Comparison of ENCODE assay signal across 24 cellular contexts in the genomic region with DNA sequence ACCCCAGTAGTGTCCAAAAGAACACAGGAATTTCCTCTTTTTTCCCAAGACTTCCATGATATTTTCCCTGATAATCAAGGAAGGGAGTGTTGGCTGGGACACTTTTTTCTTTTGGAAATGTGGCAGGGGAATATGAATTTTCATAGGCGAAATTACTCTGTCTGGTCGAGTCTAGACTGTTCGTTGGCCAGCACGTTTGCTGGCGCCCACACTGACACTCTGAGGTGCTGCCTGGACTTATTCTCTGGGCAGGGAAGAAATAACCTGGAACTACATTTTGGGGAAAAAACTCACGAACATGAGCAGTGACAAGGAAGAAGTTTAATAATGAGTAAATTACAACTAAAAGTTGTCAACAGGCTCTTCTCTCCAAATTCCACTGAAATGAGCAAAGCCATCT.
DNase-seq lines count a peak whose midpoint lies in the region; ATAC-seq and TF ChIP-seq lines count a peak whose summit lies in the region.
"Had no signal": no experiment of that assay in that cellular context is flagged by ENCODE, and none has a peak within 500 bp of the region (broad histone marks: within the 10 kb centered on the region; RNA-seq: fewer than 3 reads in every experiment).

No MANE protein-coding gene starts in this region.

- no peak for DNase-seq in heart left ventricle
- no peak for DNase-seq in cardiac septum (ENCODE audit: low spot score)
- no peak for DNase-seq in left ventricle myocardium superior
- DNase-seq in sciatic nerve (ENCODE audit: low spot score), result no peak
- no peak for DNase-seq in smooth muscle cell (lab: John Stamatoyannopoulos, UW; ENCODE audit: unreplicated experiment)
- DNase-seq in right lobe of liver, result no peak
- DNase-seq: CD4-positive, CD25-positive, alpha-beta regulatory T cell; DMS153; DND-41; NCI-H1048; NCI-H1417; NCI-H1694; NCI-H2029 treated with DMSO at 0.1 percent for 48 hours; NCI-H226; NCI-H510A; NCI-H69; SIG-M5 had no signal

- peaks cover 0 to 22% (median 4%) of the 10 kb centered on the region in 9 donors for H3K36me3 ChIP-seq in heart left ventricle
- H3K36me3 ChIP-seq in smooth muscle cell (ENCODE audit: low read depth), result no peaks in the 10 kb centered on the region
- H3K36me3 ChIP-seq in right lobe of liver, result no peaks in the 10 kb centered on the region
- H3K36me3 ChIP-seq: BLaER1 had no signal

- no peak overlapping the region for H3K9ac ChIP-seq in smooth muscle cell (ENCODE audit: low read depth)
- H3K9ac ChIP-seq: BLaER1, KMS-11 had no signal

- H3K9me3 ChIP-seq in heart left ventricle (peaks cover 0 to 18% (median 0%) of the 10 kb centered on the region in 12 donors), smooth muscle cell (replicated peaks; ENCODE audit: low read depth) (no peaks in the 10 kb centered on the region), right lobe of liver (no peaks in the 10 kb centered on the region)

- WGBS in heart left ventricle, 4 donors, result 79 to 84% (median 82%) methylated on average over 6 of the region's 6 CpGs
- WGBS in smooth muscle cell (ENCODE audit: low lambda C conversion rate), result 93% methylated on average over 6 of the region's 6 CpGs
- 70% methylated on average over 6 of the region's 6 CpGs for WGBS in right lobe of liver (ENCODE audit: insufficient coverage, low coverage, low lambda C conversion rate, missing lambda C conversion rate)

- no peaks in the 10 kb centered on the region for H3F3A ChIP-seq in smooth muscle cell (ENCODE audit: low read depth)

- peak in 3 of 4 donors; percentile 25 to 41 (median 28) for ATAC-seq in heart left ventricle
- peak; percentile 51 for ATAC-seq in left ventricle myocardium superior
- ATAC-seq in sciatic nerve, result peak; percentile 24
- ATAC-seq in GM18502 (IDR thresholded peaks at IDR 0.05; ENCODE audit: poor library complexity, unreplicated experiment), result no peak
- ATAC-seq in GM19035 (IDR thresholded peaks at IDR 0.05; ENCODE audit: unreplicated experiment), result no peak
- no peak for ATAC-seq in right lobe of liver
- ATAC-seq: Panc1 had no signal

- no peaks in the 10 kb centered on the region for H4K20me1 ChIP-seq in smooth muscle cell (ENCODE audit: low read depth)
- H4K20me1 ChIP-seq: BLaER1 had no signal

- TF ChIP-seq CTCF in heart left ventricle (IDR thresholded peaks at IDR 0.05) (no peak), smooth muscle cell (IDR thresholded peaks at IDR 0.05; ENCODE audit: borderline replicate concordance, insufficient read depth, poor library complexity, severe bottlenecking) (no peak), right lobe of liver (IDR thresholded peaks at IDR 0.05) (no peak)

- H3K27ac ChIP-seq in heart left ventricle (peak overlapping the region in 8 of 12 donors; percentile 5 to 65 (median 41)), smooth muscle cell (ENCODE audit: low read depth) (no peak overlapping the region), right lobe of liver (no peak overlapping the region)
- H3K27ac ChIP-seq: BLaER1, HL-60, KMS-11, RWPE1 had no signal

- H3K27me3 ChIP-seq in heart left ventricle (no peaks in the 10 kb centered on the region), smooth muscle cell (ENCODE audit: low read depth) (no peaks in the 10 kb centered on the region), right lobe of liver (no peaks in the 10 kb centered on the region)
- H3K27me3 ChIP-seq: BLaER1 had no signal

- H3K79me2 ChIP-seq in smooth muscle cell (ENCODE audit: low read depth), result no peaks in the 10 kb centered on the region

- intact Hi-C loops in heart left ventricle (cut with DNase I), result no loop called here
- intact Hi-C loops in cardiac septum (cut with DNase I), result no loop called here
- intact Hi-C loops in left ventricle myocardium superior (cut with micrococcal nuclease), result no loop called here
- intact Hi-C loops in sciatic nerve (cut with DNase I), result no loop called here
- intact Hi-C loops in right lobe of liver (cut with DNase I), result no loop called here

- H3K4me3 ChIP-seq in heart left ventricle, result no peak overlapping the region
- H3K4me3 ChIP-seq in smooth muscle cell, result no peak overlapping the region
- H3K4me3 ChIP-seq in right lobe of liver, result no peak overlapping the region
- H3K4me3 ChIP-seq: BLaER1 had no signal

- H2AFZ ChIP-seq in smooth muscle cell (ENCODE audit: low read depth), result no peak overlapping the region

- H3K4me1 ChIP-seq in heart left ventricle (peaks cover 0 to 24% (median 9%) of the 10 kb centered on the region in 12 donors), smooth muscle cell (ENCODE audit: low read depth) (no peaks in the 10 kb centered on the region), right lobe of liver (no peaks in the 10 kb centered on the region)
- H3K4me1 ChIP-seq: BLaER1 had no signal

- no peak for TF ChIP-seq POLR2A in heart left ventricle (IDR thresholded peaks at IDR 0.05)
- no peak for TF ChIP-seq POLR2A in right lobe of liver (IDR thresholded peaks at IDR 0.05)

- no peak overlapping the region for H3K4me2 ChIP-seq in smooth muscle cell
- H3K4me2 ChIP-seq: BLaER1, KMS-11 had no signal

Comparison
In these comparisons a context has a peak if more than half of its experiments do, and no peak if none do; other contexts are left out.
1. ATAC-seq: peak in heart left ventricle (3 of 4), left ventricle myocardium superior (single experiment) and sciatic nerve (single experiment); none in GM18502 (single experiment), GM19035 (single experiment) and right lobe of liver (0 of 4).
2. H3K27ac ChIP-seq: peak in heart left ventricle (8 of 12); none in smooth muscle cell (single experiment) and right lobe of liver (0 of 3).